32 cellular contexts compared by ENCODE assay signal in genomic region chr11:94328587-94329080, GRCh38. TPM values are rescaled to one million over a fixed set of nuclear protein-coding genes. Genes with fewer than 3 reads are reported as not detected.
"Had no signal": no experiment of that assay in that cellular context is flagged by ENCODE, and none has a peak within 500 bp of the region (broad histone marks: within the 10 kb centered on the region; RNA-seq: fewer than 3 reads in every experiment).

No MANE protein-coding gene starts in this region.

- H3K9me3 ChIP-seq: adrenal gland, MG63, Peyer's patch, SJSA1, SK-N-SH had no signal

- ATAC-seq: activated CD8-positive, alpha-beta T cell treated with anti-CD3 and anti-CD28 coated beads for 36 hours; activated T-cell treated with anti-CD3 and anti-CD28 coated beads, Interleukin-2, amount 50 U/mL, for 72 hours; activated T-helper 17 cell treated with anti-CD3 and anti-CD28 coated beads, Interleukin-2, amount 50 U/mL, for 72 hours had no signal

- H3K27me3 ChIP-seq: adrenal gland, MG63, Peyer's patch, SJSA1 had no signal

- H3K4me1 ChIP-seq: adrenal gland, Peyer's patch, SJSA1 had no signal

- DNase-seq: activated CD4-positive, alpha-beta T cell treated with anti-CD3 and anti-CD28 coated beads, Interleukin-2, amount 10 ng/mL, durations not matched to agents 24 days and 14 days; activated CD4-positive, alpha-beta T cell treated with anti-CD3 and anti-CD28 coated beads, Interleukin-2, amount 50 U/mL, for 4 hours; activated CD8-positive, alpha-beta T cell treated with anti-CD3 and anti-CD28 coated beads for 36 hours; activated effector memory CD4-positive, alpha-beta T cell treated with anti-CD3 and anti-CD28 coated beads, Interleukin-2, amount 50 U/mL, for 16 hours; activated naive CD4-positive, alpha-beta T cell; activated naive CD4-positive, alpha-beta T cell treated with anti-CD3 and anti-CD28 coated beads, Interleukin-2, amount 50 U/mL, for 16 hours; activated naive CD8-positive, alpha-beta T cell treated with anti-CD3 and anti-CD28 coated beads, Interleukin-2, amount 10 ng/mL, durations not matched to agents 7 days and 5 days; activated T-cell treated with anti-CD3 and anti-CD28 coated beads, Interleukin-2, amount 50 U/mL, for 1 hour; activated T-cell treated with anti-CD3 and anti-CD28 coated beads, Interleukin-2, amount 50 U/mL, for 72 hours; adrenal gland; Kasumi-1; KG1; MG63; MV-4-11; NCI-H1092; NCI-H1436 treated with DMSO at 0.1 percent for 48 hours; NCI-H1694 treated with DMSO at 0.1 percent for 48 hours; NCI-H2029; NCI-H345; NCI-H524 treated with DMSO at 0.1 percent for 48 hours; Peyer's patch; RPMI8226; SHP77 treated with DMSO at 0.1 percent for 48 hours; SK-N-SH had no signal

- H3K4me2 ChIP-seq: SK-N-SH had no signal

- H3K27ac Mint-ChIP-seq: activated CD4-positive, alpha-beta T cell treated with anti-CD3 and anti-CD28 coated beads, Interleukin-2, amount 10 ng/mL, durations not matched to agents 24 days and 14 days; activated CD8-positive, alpha-beta T cell treated with anti-CD3 and anti-CD28 coated beads for 36 hours; activated naive CD8-positive, alpha-beta T cell treated with anti-CD3 and anti-CD28 coated beads, Interleukin-2, amount 10 ng/mL, durations not matched to agents 7 days and 5 days; activated T-cell treated with anti-CD3 and anti-CD28 coated beads, Interleukin-2, amount 50 U/mL, for 72 hours; activated T-helper 17 cell treated with anti-CD3 and anti-CD28 coated beads, Interleukin-2, amount 50 U/mL, for 72 hours; brain; T-helper 1 cell treated with Interleukin-12 subunit alpha and Interleukin-12 subunit beta and Interleukin-4 antibody, amounts not matched to agents 30 μg/mL and 1 μg/mL, for 36 hours; T-helper 2 cell treated with Interferon-gamma antibody and Interleukin-4, amounts not matched to agents 5 μg/mL and 100 μg/mL, for 36 hours had no signal

- H3K36me3 ChIP-seq: adrenal gland, MG63, Peyer's patch, SJSA1 had no signal

- H3K4me3 Mint-ChIP-seq: activated CD4-positive, alpha-beta T cell treated with anti-CD3 and anti-CD28 coated beads, Interleukin-2, amount 10 ng/mL, durations not matched to agents 24 days and 14 days; activated CD8-positive, alpha-beta T cell treated with anti-CD3 and anti-CD28 coated beads for 36 hours; activated naive CD8-positive, alpha-beta T cell treated with anti-CD3 and anti-CD28 coated beads, Interleukin-2, amount 10 ng/mL, durations not matched to agents 7 days and 5 days; activated T-cell treated with anti-CD3 and anti-CD28 coated beads, Interleukin-2, amount 50 U/mL, for 72 hours; activated T-helper 17 cell treated with anti-CD3 and anti-CD28 coated beads, Interleukin-2, amount 50 U/mL, for 72 hours; brain; T-helper 1 cell treated with Interleukin-12 subunit alpha and Interleukin-12 subunit beta and Interleukin-4 antibody, amounts not matched to agents 30 μg/mL and 1 μg/mL, for 36 hours; T-helper 2 cell treated with Interferon-gamma antibody and Interleukin-4, amounts not matched to agents 5 μg/mL and 100 μg/mL, for 36 hours had no signal

- H3K4me1 Mint-ChIP-seq: activated CD4-positive, alpha-beta T cell treated with anti-CD3 and anti-CD28 coated beads, Interleukin-2, amount 10 ng/mL, durations not matched to agents 24 days and 14 days; activated naive CD8-positive, alpha-beta T cell treated with anti-CD3 and anti-CD28 coated beads, Interleukin-2, amount 10 ng/mL, durations not matched to agents 7 days and 5 days; activated T-helper 17 cell treated with anti-CD3 and anti-CD28 coated beads, Interleukin-2, amount 50 U/mL, for 72 hours; brain had no signal

- H3K9ac ChIP-seq: SK-N-SH had no signal

- H3K9me3 Mint-ChIP-seq: activated CD4-positive, alpha-beta T cell treated with anti-CD3 and anti-CD28 coated beads, Interleukin-2, amount 10 ng/mL, durations not matched to agents 24 days and 14 days; activated CD8-positive, alpha-beta T cell treated with anti-CD3 and anti-CD28 coated beads for 36 hours; activated naive CD8-positive, alpha-beta T cell treated with anti-CD3 and anti-CD28 coated beads, Interleukin-2, amount 10 ng/mL, durations not matched to agents 7 days and 5 days; activated T-cell treated with anti-CD3 and anti-CD28 coated beads, Interleukin-2, amount 50 U/mL, for 72 hours; activated T-helper 17 cell treated with anti-CD3 and anti-CD28 coated beads, Interleukin-2, amount 50 U/mL, for 72 hours; T-helper 1 cell treated with Interleukin-12 subunit alpha and Interleukin-12 subunit beta and Interleukin-4 antibody, amounts not matched to agents 30 μg/mL and 1 μg/mL, for 36 hours; T-helper 2 cell treated with Interferon-gamma antibody and Interleukin-4, amounts not matched to agents 5 μg/mL and 100 μg/mL, for 36 hours had no signal

- H3K36me3 Mint-ChIP-seq: activated naive CD8-positive, alpha-beta T cell treated with anti-CD3 and anti-CD28 coated beads, Interleukin-2, amount 10 ng/mL, durations not matched to agents 7 days and 5 days; brain had no signal

- H3K27me3 Mint-ChIP-seq: activated CD8-positive, alpha-beta T cell treated with anti-CD3 and anti-CD28 coated beads for 36 hours; brain had no signal

- H3K4me3 ChIP-seq: adrenal gland, MG63, Peyer's patch, SJSA1 had no signal

- H3K27ac ChIP-seq: adrenal gland, Peyer's patch, SJSA1 had no signal

RNA-seq across cellular contexts. Expression of gene IZUMO1R, which starts 24.3 kb away (rescaled TPM):
- total RNA-seq: activated CD4-positive, alpha-beta T cell treated with anti-CD3 and anti-CD28 coated beads, Interleukin-2, amount 10 ng/mL, durations not matched to agents 24 days and 14 days; activated CD8-positive, alpha-beta memory T cell treated with anti-CD3 and anti-CD28 coated beads for 36 hours; activated CD8-positive, alpha-beta T cell treated with anti-CD3 and anti-CD28 coated beads for 36 hours; activated naive CD8-positive, alpha-beta T cell treated with anti-CD3 and anti-CD28 coated beads, Interleukin-2, amount 10 ng/mL, durations not matched to agents 7 days and 5 days; activated T-cell treated with anti-CD3 and anti-CD28 coated beads, Interleukin-2, amount 50 U/mL, for 72 hours; activated T-helper 17 cell treated with anti-CD3 and anti-CD28 coated beads, Interleukin-2, amount 50 U/mL, for 72 hours; bronchial epithelial cell; NCI-H460; Peyer's patch; SJSA1 had no signal
- polyA plus RNA-seq: adrenal gland had no signal
